In genomic region chr10:79415736-79416577, GRCh38 we compare ENCODE assay signal across 33 cellular contexts. TPM values are rescaled to one million over a fixed set of nuclear protein-coding genes. Genes with fewer than 3 reads are reported as not detected.
DNase-seq lines count a peak whose midpoint lies in the region; ATAC-seq and TF ChIP-seq lines count a peak whose summit lies in the region.
"Had no signal": no experiment of that assay in that cellular context is flagged by ENCODE, and none has a peak within 500 bp of the region (broad histone marks: within the 10 kb centered on the region; RNA-seq: fewer than 3 reads in every experiment).

No MANE protein-coding gene starts in this region.

- TF ChIP-seq CTCF in left ventricle myocardium inferior (IDR thresholded peaks at IDR 0.05; ENCODE audit: borderline replicate concordance), result no peak

- H3K4me1 ChIP-seq in right cardiac atrium (ENCODE audit: control insufficient read depth, insufficient read depth, low read length) (peaks cover 36% of the 10 kb centered on the region), left ventricle myocardium inferior (no peaks in the 10 kb centered on the region)
- H3K4me1 ChIP-seq: A549 had no signal

- intact Hi-C loops in left cardiac atrium (cut with DNase I) (no loop called here), right cardiac atrium (cut with DNase I) (no loop called here), left ventricle myocardium inferior (cut with micrococcal nuclease) (no loop called here), posterior vena cava (cut with DNase I) (loop anchor here in 1 of 2 donors (5.0 kb wide), 1 partner anchor 1109 kb away; no protein-coding TSS in a partner anchor)

- DNase-seq in left cardiac atrium (peak; percentile 10), right cardiac atrium (no peak), left ventricle myocardium inferior (peak; percentile 6), posterior vena cava (ENCODE audit: low spot score) (peak; percentile 62), midbrain (lab: John Stamatoyannopoulos, UW) (no peak), NOMO-1 (lab: John Stamatoyannopoulos, UW; ENCODE audit: unreplicated experiment in 2 of 2) (no peak), HUDEP-2 (lab: John Stamatoyannopoulos, UW; ENCODE audit: unreplicated experiment in 76 of 76) (no peak), DMS 273 (lab: John Stamatoyannopoulos, UW; ENCODE audit: unreplicated experiment) (no peak)
- DNase-seq: activated CD4-positive, alpha-beta T cell treated with anti-CD3 and anti-CD28 coated beads, Interleukin-2, amount 10 ng/mL, durations not matched to agents 24 days and 14 days; activated naive CD4-positive, alpha-beta T cell; activated T-cell treated with anti-CD3 and anti-CD28 coated beads, Interleukin-2, amount 50 U/mL, for 4 hours; adrenal gland; AML-193; cortex of kidney; DMS79 treated with DMSO at 0.1 percent for 48 hours; foreskin melanocyte; GF-D8; KG1; MG63; NCI-H1417 treated with DMSO at 0.1 percent for 48 hours; NCI-H2081; NCI-H2227 treated with DMSO at 0.1 percent for 48 hours; NCI-H69; SJCRH30; stimulated activated CD4-positive, alpha-beta T cell treated with anti-CD3 and anti-CD28 coated beads, Interleukin-4, amount 100 ng/mL, for 4 hours; stimulated activated naive CD4-positive, alpha-beta T cell; T1000; thyroid gland had no signal

- H3K27ac ChIP-seq in right cardiac atrium (ENCODE audit: low read length) (no peak overlapping the region), left ventricle myocardium inferior (replicated peaks) (peak overlapping the region; percentile 36)
- H3K27ac ChIP-seq: A549, hepatocyte, SJCRH30, thyroid gland had no signal

- 62% methylated on average over 12 of the region's 12 CpGs for WGBS in right cardiac atrium

- peaks cover 30% of the 10 kb centered on the region for H3K36me3 ChIP-seq in left ventricle myocardium inferior
- H3K36me3 ChIP-seq: adrenal gland had no signal

- H3K9me3 ChIP-seq in right cardiac atrium (ENCODE audit: control insufficient read depth, low read length), result no peaks in the 10 kb centered on the region
- no peaks in the 10 kb centered on the region for H3K9me3 ChIP-seq in left ventricle myocardium inferior (replicated peaks)
- H3K9me3 ChIP-seq: A549, adrenal gland, MG63, SJCRH30, thyroid gland had no signal

- H3K27me3 ChIP-seq in right cardiac atrium (ENCODE audit: control insufficient read depth, insufficient read depth) (no peaks in the 10 kb centered on the region), left ventricle myocardium inferior (ENCODE audit: low read depth) (no peaks in the 10 kb centered on the region)
- H3K27me3 ChIP-seq: adrenal gland, hepatocyte, MG63, SJCRH30, thyroid gland had no signal

- H3K4me3 ChIP-seq in right cardiac atrium (ENCODE audit: low read length) (no peak overlapping the region), left ventricle myocardium inferior (no peak overlapping the region)
- H3K4me3 ChIP-seq: A549, adrenal gland, hepatocyte, MG63, SJCRH30, thyroid gland had no signal

- no peak for ATAC-seq in left cardiac atrium
- ATAC-seq in right cardiac atrium, result no peak
- ATAC-seq: A549; activated T-cell treated with anti-CD3 and anti-CD28 coated beads, Interleukin-2, amount 50 U/mL, for 4 hours; esophagus mucosa; naive thymus-derived CD8-positive, alpha-beta T cell had no signal

RNA-seq across cellular contexts. Expression of gene ZCCHC24, which starts 29.5 kb away (rescaled TPM):
- total RNA-seq in left cardiac atrium, result 10 to 100 TPM; 52.9 to 56.6 TPM
- 10 to 100 TPM; 60.4 to 75.3 (median 63.8) TPM for total RNA-seq in right cardiac atrium
- polyA plus RNA-seq in right cardiac atrium, result 31.3 TPM
- total RNA-seq in left ventricle myocardium inferior, result 47.5 TPM
- 100 to 1,000 TPM; 113 to 125 TPM for total RNA-seq in posterior vena cava
- total RNA-seq: HT-29 had no signal

Comparison
In these comparisons a context has a peak if more than half of its experiments do, and no peak if none do; other contexts are left out.
1. DNase-seq: peak in left cardiac atrium (single experiment), left ventricle myocardium inferior (single experiment) and posterior vena cava (single experiment); none in right cardiac atrium (0 of 3), midbrain (single experiment), NOMO-1 (0 of 2), HUDEP-2 (0 of 76) and DMS 273 (single experiment).